8 cellular contexts compared by ENCODE assay signal in the genomic region with DNA sequence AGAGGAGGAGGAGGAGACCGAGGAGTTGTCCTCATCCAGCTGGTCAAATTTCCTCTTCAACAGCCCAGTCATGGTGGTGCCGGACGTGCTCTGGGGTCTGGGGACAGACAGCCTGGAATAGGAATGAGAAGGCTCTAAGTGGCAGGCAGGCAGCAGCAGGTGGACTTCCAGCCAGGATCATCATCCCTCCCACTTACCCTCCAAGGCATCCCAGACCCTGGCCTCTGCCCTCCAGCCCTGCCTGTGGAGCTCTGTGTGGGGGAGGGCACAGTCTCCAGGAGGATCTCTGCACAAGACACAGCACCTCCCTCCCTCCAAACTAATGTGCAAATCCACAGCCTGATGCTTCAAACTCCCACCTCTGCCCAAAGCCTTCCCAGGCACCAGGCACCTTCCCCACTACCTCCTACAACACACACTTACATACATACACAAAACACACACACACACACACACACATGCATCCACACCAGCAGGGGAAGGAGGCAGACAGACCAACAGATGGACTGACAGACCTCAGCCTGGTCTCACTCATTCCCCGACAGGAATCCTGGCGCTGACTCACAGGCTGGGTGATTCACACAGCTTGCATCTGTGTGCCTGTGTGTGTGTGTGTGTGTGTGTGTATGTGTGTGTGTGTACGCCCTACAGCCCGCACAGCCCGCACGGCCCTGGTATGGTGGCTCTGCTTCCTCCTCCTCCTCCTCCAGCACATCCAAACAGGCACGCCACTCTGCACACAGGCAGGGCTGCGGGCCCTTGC. TPM values are rescaled to one million over a fixed set of nuclear protein-coding genes. Genes with fewer than 3 reads are reported as not detected.
A peak's percentile ranks its signal among the peaks of the same experiment; 100 is the strongest.
DNase-seq lines count a peak whose midpoint lies in the region; ATAC-seq and TF ChIP-seq lines count a peak whose summit lies in the region.

No MANE protein-coding gene starts in this region.

- H3K27me3 ChIP-seq in esophagus muscularis mucosa (no peaks in the 10 kb centered on the region), neural progenitor cell (no peaks in the 10 kb centered on the region)

- ATAC-seq in GM19023 (IDR thresholded peaks at IDR 0.05; ENCODE audit: unreplicated experiment) = peak; percentile 18

- H2AFZ ChIP-seq in neural progenitor cell (replicated peaks) = no peak overlapping the region

- H3K4me2 ChIP-seq in neural progenitor cell = no peak overlapping the region

- H4K20me1 ChIP-seq in neural progenitor cell (ENCODE audit: low read depth) = peaks cover 21% of the 10 kb centered on the region

- H3K36me3 ChIP-seq in esophagus muscularis mucosa (peaks cover 35 to 49% (median 47%) of the 10 kb centered on the region in 4 donors), neural progenitor cell (no peaks in the 10 kb centered on the region)

- TF ChIP-seq EP300 in esophagus muscularis mucosa (IDR thresholded peaks at IDR 0.05) = no peak

- peaks cover 64% of the 10 kb centered on the region for H3K4me1 Mint-ChIP-seq in neural progenitor cell

- 12% methylated on average over 9 of the region's 11 CpGs for WGBS in esophagus muscularis mucosa

- peaks cover 12% of the 10 kb centered on the region for H3K27me3 Mint-ChIP-seq in neural progenitor cell (ENCODE audit: insufficient read depth, low read depth)

- no peak overlapping the region for H3K9ac ChIP-seq in neural progenitor cell

- intact Hi-C loops in esophagus muscularis mucosa (cut with DNase I) = no loop called here

- H3K9me3 ChIP-seq in esophagus muscularis mucosa (no peaks in the 10 kb centered on the region), neural progenitor cell (ENCODE audit: low read depth) (no peaks in the 10 kb centered on the region)

- H3K4me1 ChIP-seq in esophagus muscularis mucosa (peaks cover 83 to 95% (median 89%) of the 10 kb centered on the region in 4 donors), neural progenitor cell (peaks cover 18% of the 10 kb centered on the region)

- peak overlapping the region; percentile 76 for H3K4me3 Mint-ChIP-seq in neural progenitor cell

- peak overlapping the region; percentile 94 for H3K27ac Mint-ChIP-seq in neural progenitor cell

- H3F3A ChIP-seq in neural progenitor cell (ENCODE audit: low read depth) = peaks cover 15% of the 10 kb centered on the region

- DNase-seq in NOMO-1 (lab: John Stamatoyannopoulos, UW; ENCODE audit: unreplicated experiment in 2 of 2) = peak; percentile 57 to 86
- peak; percentile 68 for DNase-seq in activated T-cell treated with anti-CD3 and anti-CD28 coated beads for 48 hours (ENCODE audit: low read depth)
- no peak for DNase-seq in esophagus muscularis mucosa (ENCODE audit: extremely low spot score)
- no peak for DNase-seq in neural progenitor cell (ENCODE audit: low spot score)
- peak; percentile 63 for DNase-seq in superior temporal gyrus (ENCODE audit: extremely low spot score)
- no peak for DNase-seq in cortex of kidney (lab: John Stamatoyannopoulos, UW)

- peak overlapping the region; percentile 25 to 48 (median 29) for H3K4me3 ChIP-seq in esophagus muscularis mucosa
- no peak overlapping the region for H3K4me3 ChIP-seq in neural progenitor cell

- no peak for TF ChIP-seq POLR2A in esophagus muscularis mucosa (IDR thresholded peaks at IDR 0.05; ENCODE audit: low read depth)

- peaks cover 6% of the 10 kb centered on the region for H3K36me3 Mint-ChIP-seq in neural progenitor cell

- no peak for TF ChIP-seq CTCF in 22Rv1 (IDR thresholded peaks at IDR 0.05)
- no peak for TF ChIP-seq CTCF in esophagus muscularis mucosa (IDR thresholded peaks at IDR 0.05)
- TF ChIP-seq CTCF in neural progenitor cell (IDR thresholded peaks at IDR 0.05) = no peak

- no peaks in the 10 kb centered on the region for H3K9me3 Mint-ChIP-seq in neural progenitor cell

- H3K79me2 ChIP-seq in neural progenitor cell (ENCODE audit: low read depth) = peaks cover 23% of the 10 kb centered on the region

- H3K27ac ChIP-seq in 22Rv1 = peak overlapping the region; percentile 96
- peak overlapping the region; percentile 99 to 100 (median 100) for H3K27ac ChIP-seq in esophagus muscularis mucosa (replicated peaks in 1 of 4)
- H3K27ac ChIP-seq in neural progenitor cell = no peak overlapping the region

RNA-seq across cellular contexts. Expression of a gene that starts 6.6 kb away (rescaled TPM):
- 100 to 1,000 TPM in 1 of 4 donors, 10 to 100 TPM in 3; 27.8 to 183 (median 45.4) TPM for total RNA-seq in esophagus muscularis mucosa
- total RNA-seq in neural progenitor cell (ENCODE audit: low replicate concordance) = 1.9 and 6.5 TPM in 2 replicates

RNA-seq across cellular contexts. Expression of a gene that starts 39.3 kb away (rescaled TPM):
- total RNA-seq in esophagus muscularis mucosa = 1 to 10 TPM; 1.7 to 8.6 (median 3.9) TPM
- total RNA-seq in neural progenitor cell (ENCODE audit: low replicate concordance) = 1.2 and 2.3 TPM in 2 replicates

RNA-seq across cellular contexts. Expression of a gene that starts 39.4 kb away (rescaled TPM):
- total RNA-seq in esophagus muscularis mucosa = 10 to 100 TPM; 53.7 to 88.7 (median 67.8) TPM
- 18.0 and 38.5 TPM in 2 replicates for total RNA-seq in neural progenitor cell (ENCODE audit: low replicate concordance)

RNA-seq across cellular contexts. Expression of a gene that starts 45.6 kb away (rescaled TPM):
- total RNA-seq in esophagus muscularis mucosa (1 to 10 TPM in 1 of 4 donors, not detected in 3; 1.3 TPM), neural progenitor cell (ENCODE audit: low replicate concordance) (not detected in 2 replicates)

Comparison
In these comparisons a context has a peak if more than half of its experiments do, and no peak if none do; other contexts are left out.
1. DNase-seq: peak in NOMO-1 (2 of 2), activated T-cell treated with anti-CD3 and anti-CD28 coated beads for 48 hours (single experiment) and superior temporal gyrus (single experiment); none in esophagus muscularis mucosa (single experiment), neural progenitor cell (single experiment) and cortex of kidney (single experiment).